Comparison of ENCODE assay signal across 29 cellular contexts in genomic region chr17:60647705-60648104, GRCh38.
"Had no signal": no experiment of that assay in that cellular context is flagged by ENCODE, and none has a peak within 500 bp of the region (broad histone marks: within the 10 kb centered on the region; RNA-seq: fewer than 3 reads in every experiment).

No MANE protein-coding gene starts in this region.

- H3K27me3 Mint-ChIP-seq: progenitor cell of endocrine pancreas; stimulated activated naive B cell treated with anti-CD40 and anti-IgM and Interleukin-4, amounts not matched to agents 10 μg/mL and 1 μg/mL and 100 μg/mL, for 72 hours; stimulated activated naive CD8-positive, alpha-beta T cell treated with anti-CD3 and anti-CD28 coated beads, Interleukin-15, Interleukin-2, amounts not matched to agents 100 ng/mL and 50 ng/mL, for 24 hours; type B pancreatic cell had no signal

- H3K4me3 Mint-ChIP-seq: natural killer cell; nephron; neural progenitor cell; stimulated activated effector memory CD8-positive, alpha-beta T cell treated with anti-CD3 and anti-CD28 coated beads, Interleukin-12 subunit alpha, Interleukin-12 subunit beta, amount 100 ng/mL, for 72 hours; stimulated activated naive B cell treated with anti-CD40 and anti-IgM and Interleukin-4, amounts not matched to agents 10 μg/mL and 1 μg/mL and 100 μg/mL, for 72 hours; stimulated activated naive CD8-positive, alpha-beta T cell treated with anti-CD3 and anti-CD28 coated beads, Interleukin-15, Interleukin-2, amounts not matched to agents 100 ng/mL and 50 ng/mL, for 24 hours; type B pancreatic cell had no signal

- ATAC-seq: natural killer cell; psoas muscle; right cardiac atrium; right lobe of liver; stimulated activated effector memory CD8-positive, alpha-beta T cell treated with anti-CD3 and anti-CD28 coated beads, Interleukin-12 subunit alpha, Interleukin-12 subunit beta, amount 100 ng/mL, for 72 hours; stimulated activated naive B cell treated with anti-CD40 and anti-IgM and Interleukin-4, amounts not matched to agents 10 μg/mL and 1 μg/mL and 100 μg/mL, for 72 hours; upper lobe of right lung had no signal

- H3K27ac Mint-ChIP-seq: natural killer cell; neural progenitor cell; progenitor cell of endocrine pancreas; stimulated activated effector memory CD8-positive, alpha-beta T cell treated with anti-CD3 and anti-CD28 coated beads, Interleukin-12 subunit alpha, Interleukin-12 subunit beta, amount 100 ng/mL, for 72 hours; stimulated activated naive B cell treated with anti-CD40 and anti-IgM and Interleukin-4, amounts not matched to agents 10 μg/mL and 1 μg/mL and 100 μg/mL, for 72 hours; stimulated activated naive CD8-positive, alpha-beta T cell treated with anti-CD3 and anti-CD28 coated beads, Interleukin-15, Interleukin-2, amounts not matched to agents 100 ng/mL and 50 ng/mL, for 24 hours; type B pancreatic cell had no signal

- H3K27ac ChIP-seq: neural progenitor cell, ovary, parathyroid adenoma, psoas muscle, right lobe of liver, sigmoid colon, stomach, suprapubic skin, tibial artery, transverse colon, upper lobe of right lung, uterus had no signal

- H3K27me3 ChIP-seq: neural progenitor cell, ovary, right lobe of liver, sigmoid colon, stomach, suprapubic skin, testis, tibial artery, transverse colon, upper lobe of right lung, uterus had no signal

- H3K4me1 ChIP-seq: neural progenitor cell, parathyroid adenoma, right lobe of liver, testis, transverse colon, upper lobe of right lung had no signal

- H3K9me3 Mint-ChIP-seq: natural killer cell; nephron; neural progenitor cell; stimulated activated effector memory CD8-positive, alpha-beta T cell treated with anti-CD3 and anti-CD28 coated beads, Interleukin-12 subunit alpha, Interleukin-12 subunit beta, amount 100 ng/mL, for 72 hours; stimulated activated naive B cell treated with anti-CD40 and anti-IgM and Interleukin-4, amounts not matched to agents 10 μg/mL and 1 μg/mL and 100 μg/mL, for 72 hours; stimulated activated naive CD8-positive, alpha-beta T cell treated with anti-CD3 and anti-CD28 coated beads, Interleukin-15, Interleukin-2, amounts not matched to agents 100 ng/mL and 50 ng/mL, for 24 hours; type B pancreatic cell had no signal

- DNase-seq: natural killer cell; occipital lobe; ovary; posterior cingulate gyrus; psoas muscle; right cardiac atrium; right lobe of liver; sigmoid colon; small intestine; stimulated activated CD4-positive, alpha-beta T cell treated with anti-CD3 and anti-CD28 coated beads, Interleukin-15, amount 100 ng/mL, for 24 hours; stimulated activated CD4-positive, alpha-beta T cell treated with anti-CD3 and anti-CD28 coated beads, Interleukin-2, amount 100 ng/mL, for 24 hours; stimulated activated CD4-positive, alpha-beta T cell treated with anti-CD3 and anti-CD28 coated beads, Interleukin-2, amount 100 ng/mL, for 48 hours; stimulated activated CD4-positive, alpha-beta T cell treated with anti-CD3 and anti-CD28 coated beads, Interleukin-4, amount 100 ng/mL, for 24 hours; stimulated activated naive B cell treated with anti-CD40 and anti-IgM and Interleukin-4, amounts not matched to agents 10 μg/mL and 1 μg/mL and 100 μg/mL, for 72 hours; stimulated activated naive CD4-positive, alpha-beta T cell treated with Interleukin-2 at 50 U/mL for 16 hours; stomach; testis; tibial artery; transverse colon; upper lobe of right lung; uterus had no signal
